8 cellular contexts compared by ENCODE assay signal in the genomic region with DNA sequence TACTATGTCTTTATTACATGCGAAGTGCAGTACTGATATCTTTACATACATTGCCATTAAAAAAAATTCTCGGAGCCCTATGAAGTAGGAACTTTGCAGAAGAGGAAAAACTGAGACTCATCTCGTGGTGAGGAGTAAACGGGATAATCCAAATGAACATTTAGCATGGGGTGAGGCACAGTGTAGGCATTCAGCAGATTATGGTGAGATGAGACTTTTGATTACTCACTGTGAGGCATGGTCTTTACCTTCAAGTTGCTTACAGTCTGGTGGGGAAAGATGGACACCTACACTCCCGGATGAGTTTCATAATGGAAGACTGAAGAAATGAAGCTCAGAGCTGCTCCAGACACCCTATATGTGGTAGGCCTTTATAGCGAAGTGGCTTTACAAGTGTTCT. TPM values are rescaled to one million over a fixed set of nuclear protein-coding genes. Genes with fewer than 3 reads are reported as not detected.
DNase-seq lines count a peak whose midpoint lies in the region; ATAC-seq and TF ChIP-seq lines count a peak whose summit lies in the region.

No MANE protein-coding gene starts in this region.

- H3K4me1 ChIP-seq in BLaER1 treated with 17β-estradiol and CSF1 and Interleukin-3, amounts not matched to agents 10 nM and 100 nM: peaks cover 47 to 61% (median 57%) of the 10 kb centered on the region in 10 experiments

- DNase-seq in LNCaP clone FGC (ENCODE audit: low read depth) (no peak), dorsolateral prefrontal cortex (no peak), putamen (ENCODE audit: low spot score) (no peak), NCI-H510A treated with DMSO at 0.1 percent for 48 hours (lab: John Stamatoyannopoulos, UW) (no peak)
- DNase-seq in activated CD8-positive, alpha-beta memory T cell treated with anti-CD3 and anti-CD28 coated beads, Interleukin-2, amount 50 U/mL, for 4 hours: no peak

- intact Hi-C loops in dorsolateral prefrontal cortex (cut with DNase I): no loop called here

- H3K9me2 ChIP-seq in neural cell (ENCODE audit: insufficient read depth, low read length): no peaks in the 10 kb centered on the region

- peak overlapping the region; percentile 88 to 98 (median 96) for H3K9ac ChIP-seq in BLaER1 treated with 17β-estradiol and CSF1 and Interleukin-3, amounts not matched to agents 10 nM and 100 nM
- H3K9ac ChIP-seq in neural cell (ENCODE audit: low read length): peak overlapping the region; percentile 90

- TF ChIP-seq EP300 in neural cell (conservative IDR thresholded peaks at IDR 0.05; ENCODE audit: poor library complexity, severe bottlenecking): no peak

- no peak for TF ChIP-seq CTCF in LNCaP clone FGC (IDR thresholded peaks at IDR 0.05; ENCODE audit: control insufficient read depth, extremely low read depth, insufficient read depth)
- no peak for TF ChIP-seq CTCF in dorsolateral prefrontal cortex (IDR thresholded peaks at IDR 0.05 in 54 of 56, conservative IDR thresholded peaks at IDR 0.05 in 2 of 56; ENCODE audit: low read depth in 1 of 56, partially characterized antibody in 56 of 56)
- no peak for TF ChIP-seq CTCF in neural cell (IDR thresholded peaks at IDR 0.05; ENCODE audit: poor library complexity, severe bottlenecking)

- peak overlapping the region; percentile 92 to 99 (median 96) for H3K4me2 ChIP-seq in BLaER1 treated with 17β-estradiol and CSF1 and Interleukin-3, amounts not matched to agents 10 nM and 100 nM
- peak overlapping the region; percentile 95 for H3K4me2 ChIP-seq in neural cell (ENCODE audit: low read length)

- H3K4me3 ChIP-seq in BLaER1 treated with 17β-estradiol and CSF1 and Interleukin-3, amounts not matched to agents 10 nM and 100 nM: peak overlapping the region; percentile 73 to 95 (median 90)
- H3K4me3 ChIP-seq in LNCaP clone FGC (ENCODE audit: low read depth, low read length) (peak overlapping the region; percentile 95), dorsolateral prefrontal cortex (peak overlapping the region in 57 of 59 donors; percentile 72 to 100 (median 96)), neural cell (ENCODE audit: low read length) (peak overlapping the region; percentile 87)

- peaks cover 7 to 44% (median 26%) of the 10 kb centered on the region in 11 experiments; a peak in 15 of 22 replicates for H4K20me1 ChIP-seq in BLaER1 treated with 17β-estradiol and CSF1 and Interleukin-3, amounts not matched to agents 10 nM and 100 nM
- no peaks in the 10 kb centered on the region for H4K20me1 ChIP-seq in neural cell (ENCODE audit: insufficient read depth)

- H3K36me3 ChIP-seq in BLaER1 treated with 17β-estradiol and CSF1 and Interleukin-3, amounts not matched to agents 10 nM and 100 nM: peaks cover 24 to 48% (median 36%) of the 10 kb centered on the region in 11 experiments
- H3K36me3 ChIP-seq in neural cell (ENCODE audit: insufficient read depth, low read length): no peaks in the 10 kb centered on the region

- no peak for TF ChIP-seq RAD21 in neural cell (conservative IDR thresholded peaks at IDR 0.05)

- no peak overlapping the region for H2AFZ ChIP-seq in neural cell (ENCODE audit: low read depth, low read length)

- H3K27ac ChIP-seq in BLaER1 treated with 17β-estradiol and CSF1 and Interleukin-3, amounts not matched to agents 10 nM and 100 nM: peak overlapping the region in 1 of 11 experiments; percentile 98; a peak in 2 of 22 replicates
- H3K27ac ChIP-seq in dorsolateral prefrontal cortex: peak overlapping the region in 1 of 59 donors; percentile 99
- no peak overlapping the region for H3K27ac ChIP-seq in neural cell (ENCODE audit: low read length)

- H3K9me3 ChIP-seq in BLaER1 treated with 17β-estradiol and CSF1 and Interleukin-3, amounts not matched to agents 10 nM and 100 nM (replicated peaks in 1 of 11): no peaks in the 10 kb centered on the region
- no peaks in the 10 kb centered on the region for H3K9me3 ChIP-seq in neural cell (ENCODE audit: low read length)

- no peak for ATAC-seq in HG03108 (IDR thresholded peaks at IDR 0.05; ENCODE audit: unreplicated experiment)

- no peaks in the 10 kb centered on the region for H3F3A ChIP-seq in neural cell (ENCODE audit: insufficient read depth, low read length, poor library complexity, severe bottlenecking)

- no peaks in the 10 kb centered on the region for H3K27me3 ChIP-seq in BLaER1 treated with 17β-estradiol and CSF1 and Interleukin-3, amounts not matched to agents 10 nM and 100 nM
- H3K27me3 ChIP-seq in dorsolateral prefrontal cortex (no peaks in the 10 kb centered on the region), neural cell (ENCODE audit: insufficient read depth, low read depth, low read length) (no peaks in the 10 kb centered on the region)

- peaks cover 75% of the 10 kb centered on the region for H3K79me2 ChIP-seq in neural cell (replicated peaks; ENCODE audit: insufficient read depth, low read length)

TF ChIP-seq in neural cell, 6 proteins besides CTCF, POLR2A, EP300 and RAD21:
- TF ChIP-seq, protein P1, sequence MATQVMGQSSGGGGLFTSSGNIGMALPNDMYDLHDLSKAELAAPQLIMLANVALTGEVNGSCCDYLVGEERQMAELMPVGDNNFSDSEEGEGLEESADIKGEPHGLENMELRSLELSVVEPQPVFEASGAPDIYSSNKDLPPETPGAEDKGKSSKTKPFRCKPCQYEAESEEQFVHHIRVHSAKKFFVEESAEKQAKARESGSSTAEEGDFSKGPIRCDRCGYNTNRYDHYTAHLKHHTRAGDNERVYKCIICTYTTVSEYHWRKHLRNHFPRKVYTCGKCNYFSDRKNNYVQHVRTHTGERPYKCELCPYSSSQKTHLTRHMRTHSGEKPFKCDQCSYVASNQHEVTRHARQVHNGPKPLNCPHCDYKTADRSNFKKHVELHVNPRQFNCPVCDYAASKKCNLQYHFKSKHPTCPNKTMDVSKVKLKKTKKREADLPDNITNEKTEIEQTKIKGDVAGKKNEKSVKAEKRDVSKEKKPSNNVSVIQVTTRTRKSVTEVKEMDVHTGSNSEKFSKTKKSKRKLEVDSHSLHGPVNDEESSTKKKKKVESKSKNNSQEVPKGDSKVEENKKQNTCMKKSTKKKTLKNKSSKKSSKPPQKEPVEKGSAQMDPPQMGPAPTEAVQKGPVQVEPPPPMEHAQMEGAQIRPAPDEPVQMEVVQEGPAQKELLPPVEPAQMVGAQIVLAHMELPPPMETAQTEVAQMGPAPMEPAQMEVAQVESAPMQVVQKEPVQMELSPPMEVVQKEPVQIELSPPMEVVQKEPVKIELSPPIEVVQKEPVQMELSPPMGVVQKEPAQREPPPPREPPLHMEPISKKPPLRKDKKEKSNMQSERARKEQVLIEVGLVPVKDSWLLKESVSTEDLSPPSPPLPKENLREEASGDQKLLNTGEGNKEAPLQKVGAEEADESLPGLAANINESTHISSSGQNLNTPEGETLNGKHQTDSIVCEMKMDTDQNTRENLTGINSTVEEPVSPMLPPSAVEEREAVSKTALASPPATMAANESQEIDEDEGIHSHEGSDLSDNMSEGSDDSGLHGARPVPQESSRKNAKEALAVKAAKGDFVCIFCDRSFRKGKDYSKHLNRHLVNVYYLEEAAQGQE (IDR thresholded peaks at IDR 0.05; ENCODE audit: borderline replicate concordance): no peak
- TF ChIP-seq POLR2AphosphoS5 (IDR thresholded peaks at IDR 0.05) (no peak), SMC3 (conservative IDR thresholded peaks at IDR 0.05; ENCODE audit: poor library complexity) (no peak), MXI1 (conservative IDR thresholded peaks at IDR 0.05; ENCODE audit: poor library complexity, severe bottlenecking) (no peak), TAF1 (IDR thresholded peaks at IDR 0.05; ENCODE audit: low read depth) (no peak), EZH2 (IDR thresholded peaks at IDR 0.05; ENCODE audit: borderline replicate concordance, insufficient read depth, low read length, poor library complexity, severe bottlenecking) (no peak)

RNA-seq across cellular contexts. Expression of a gene that starts 1.4 kb away (rescaled TPM):
- total RNA-seq in dorsolateral prefrontal cortex: 10 to 100 TPM; 25.4 to 59.2 (median 41.5) TPM
- 22.1 and 23.4 TPM in 2 replicates for polyA plus RNA-seq in neural cell
- 50.9 and 55.3 TPM in 2 replicates for polyA minus RNA-seq in neural cell

RNA-seq across cellular contexts. Expression of a gene that starts 1.7 kb away (rescaled TPM):
- 10 to 100 TPM; 17.1 to 36.0 (median 23.2) TPM for total RNA-seq in dorsolateral prefrontal cortex
- 17.5 and 20.0 TPM in 2 replicates for polyA plus RNA-seq in neural cell
- 39.4 and 42.9 TPM in 2 replicates for polyA minus RNA-seq in neural cell
